Comparison of ENCODE assay signal across 9 cellular contexts in the genomic region with DNA sequence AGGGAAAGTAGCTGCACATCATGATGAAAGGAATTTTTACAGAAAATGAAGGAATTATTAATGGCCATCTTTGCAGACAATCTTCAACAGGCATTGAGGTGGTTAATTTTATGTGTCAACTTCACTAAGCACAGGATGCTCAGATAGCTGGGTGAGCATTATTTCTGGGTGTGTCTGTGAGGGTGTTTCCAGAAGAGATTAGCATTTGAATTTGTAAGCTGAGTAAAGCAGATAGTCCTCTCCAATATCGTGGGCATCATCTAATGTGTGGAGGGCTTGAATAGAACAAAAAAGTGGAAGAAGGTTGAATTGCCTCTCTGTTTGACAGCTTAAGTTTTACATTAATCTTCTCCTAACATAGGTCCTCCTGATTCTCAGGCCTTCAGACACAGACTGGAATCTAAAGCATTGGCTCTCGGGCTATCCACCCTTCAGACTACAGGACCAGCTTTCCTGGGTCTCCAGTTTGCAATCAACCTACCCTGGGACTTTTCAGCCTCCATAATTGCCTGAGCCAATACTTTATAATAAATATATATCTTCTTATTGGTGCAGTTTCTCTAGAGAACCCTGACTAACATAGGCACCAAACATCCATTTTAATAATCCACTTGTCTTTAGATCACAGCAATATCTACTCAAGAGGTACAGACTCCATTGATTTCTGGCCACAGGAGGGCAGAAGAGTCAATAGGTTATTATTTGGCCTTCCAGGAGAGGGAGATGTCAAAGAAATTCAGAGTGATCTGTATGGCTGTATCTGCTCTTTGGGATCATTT. TPM values are rescaled to one million over a fixed set of nuclear protein-coding genes. Genes with fewer than 3 reads are reported as not detected.
A peak's percentile ranks its signal among the peaks of the same experiment; 100 is the strongest.
DNase-seq lines count a peak whose midpoint lies in the region; ATAC-seq and TF ChIP-seq lines count a peak whose summit lies in the region.
"Had no signal": no experiment of that assay in that cellular context is flagged by ENCODE, and none has a peak within 500 bp of the region (broad histone marks: within the 10 kb centered on the region; RNA-seq: fewer than 3 reads in every experiment).

No MANE protein-coding gene starts in this region.

- no TSS peak for BruUV-seq in PC-3 (replicated peaks; lab: Mats Ljungman, UMichigan)

- H3K27ac Mint-ChIP-seq in CD14-positive monocyte (no peak overlapping the region), endothelial cell (ENCODE audit: unreplicated experiment) (no peak overlapping the region)
- H3K27ac Mint-ChIP-seq in naive thymus-derived CD4-positive, alpha-beta T cell, result no peak overlapping the region

- no peak overlapping the region for H3K4me3 ChIP-seq in PC-3 (ENCODE audit: low read length)
- H3K4me3 ChIP-seq in naive thymus-derived CD4-positive, alpha-beta T cell (ENCODE audit: low read length), result no peak overlapping the region
- H3K4me3 ChIP-seq: SK-N-MC had no signal

- H3K9ac ChIP-seq in PC-3 (ENCODE audit: low read length), result no peak overlapping the region

- H3K9me2 ChIP-seq in PC-3 (replicated peaks; ENCODE audit: low read length), result no peaks in the 10 kb centered on the region

- CTCF ChIA-PET in PC-3 (lab: Charles Lee), result interaction anchor here (0.6 to 3.4 kb wide), 2 partner anchors 71 to 133 kb away, joined by 4 to 21 read pairs; no protein-coding TSS in a partner anchor
- CTCF ChIA-PET in naive thymus-derived CD4-positive, alpha-beta T cell (lab: Charles Lee), result interaction anchor here (0.7 to 4.5 kb wide), 7 partner anchors 11 to 133 kb away, joined by 3 to 28 read pairs (median 4); partner anchors contain the start of gene CRPPA

- H4K20me1 ChIP-seq in PC-3 (ENCODE audit: low read length), result no peaks in the 10 kb centered on the region

- ATAC-seq in HG03280 (IDR thresholded peaks at IDR 0.05; ENCODE audit: unreplicated experiment) (peak; percentile 77), PC-3 (peak; percentile 64)
- ATAC-seq in naive thymus-derived CD4-positive, alpha-beta T cell, result peak; percentile 81

- no peaks in the 10 kb centered on the region for H3K36me3 ChIP-seq in PC-3 (ENCODE audit: low read depth, low read length)
- no peaks in the 10 kb centered on the region for H3K36me3 ChIP-seq in naive thymus-derived CD4-positive, alpha-beta T cell (ENCODE audit: control insufficient read depth in 2 of 3, insufficient read depth in 3 of 3, low read length in 3 of 3)

- no peaks in the 10 kb centered on the region for H3K27me3 ChIP-seq in PC-3 (ENCODE audit: low read length)
- no peaks in the 10 kb centered on the region for H3K27me3 ChIP-seq in naive thymus-derived CD4-positive, alpha-beta T cell (ENCODE audit: control insufficient read depth in 2 of 2, insufficient read depth in 2 of 2, low read length in 2 of 2)

- H3K27me3 Mint-ChIP-seq in CD14-positive monocyte (ENCODE audit: low read depth in 3 of 3) (peaks cover 0 to 2% (median 2%) of the 10 kb centered on the region in 3 donors), endothelial cell (ENCODE audit: unreplicated experiment) (no peaks in the 10 kb centered on the region)
- H3K27me3 Mint-ChIP-seq in naive thymus-derived CD4-positive, alpha-beta T cell, result peaks cover 0 to 16% (median 3%) of the 10 kb centered on the region in 5 donors

- H3K36me3 Mint-ChIP-seq in CD14-positive monocyte (no peaks in the 10 kb centered on the region), endothelial cell (ENCODE audit: low read depth, unreplicated experiment) (no peaks in the 10 kb centered on the region)
- H3K36me3 Mint-ChIP-seq in naive thymus-derived CD4-positive, alpha-beta T cell, result no peaks in the 10 kb centered on the region

- H3K79me2 ChIP-seq in PC-3 (ENCODE audit: low read length), result no peaks in the 10 kb centered on the region

- POLR2A ChIA-PET in PC-3 (lab: Charles Lee; ENCODE audit: unreplicated experiment), result no interaction called here
- POLR2A ChIA-PET in naive thymus-derived CD4-positive, alpha-beta T cell (lab: Charles Lee), result interaction anchor here (0.9 to 3.2 kb wide), 2 partner anchors 8 to 11 kb away, joined by 4 to 16 read pairs; partner anchors contain the start of gene CRPPA

- no peak overlapping the region for H3K27ac ChIP-seq in PC-3 (ENCODE audit: low read length)
- no peak overlapping the region for H3K27ac ChIP-seq in naive thymus-derived CD4-positive, alpha-beta T cell (ENCODE audit: low read depth, low read length)
- H3K27ac ChIP-seq: SK-N-MC had no signal

- H3K4me2 ChIP-seq in PC-3 (ENCODE audit: low read length), result no peak overlapping the region

- peaks cover 0 to 4% (median 0%) of the 10 kb centered on the region in 7 donors for H3K9me3 Mint-ChIP-seq in CD14-positive monocyte
- H3K9me3 Mint-ChIP-seq in endothelial cell (ENCODE audit: unreplicated experiment), result no peaks in the 10 kb centered on the region
- H3K9me3 Mint-ChIP-seq in naive thymus-derived CD4-positive, alpha-beta T cell, result no peaks in the 10 kb centered on the region

- H3F3A ChIP-seq in PC-3 (ENCODE audit: low read length, unreplicated experiment), result peaks cover 4% of the 10 kb centered on the region

- peak; percentile 19 for TF ChIP-seq CTCF in CD14-positive monocyte (IDR thresholded peaks at IDR 0.05)
- peak; percentile 14 for TF ChIP-seq CTCF in GM13976 (IDR thresholded peaks at IDR 0.05; ENCODE audit: borderline replicate concordance, control extremely low read depth, extremely low read depth, insufficient read depth, missing control alignments)
- peak; percentile 77 for TF ChIP-seq CTCF in PC-3 (conservative IDR thresholded peaks at IDR 0.05; ENCODE audit: low read depth, low read length)
- no peak for TF ChIP-seq CTCF in endothelial cell (IDR thresholded peaks at IDR 0.05; ENCODE audit: unreplicated experiment)

- H3K9me3 ChIP-seq in PC-3 (ENCODE audit: low read length), result no peaks in the 10 kb centered on the region
- H3K9me3 ChIP-seq in naive thymus-derived CD4-positive, alpha-beta T cell (ENCODE audit: control insufficient read depth in 2 of 3, low read length in 3 of 3), result no peaks in the 10 kb centered on the region

- in situ Hi-C loops in GM13976 (cut with MboI; ENCODE audit: low sequenced_read_pairs, unreplicated experiment), result no loop called here

- H2AFZ ChIP-seq in PC-3 (ENCODE audit: low read length), result no peak overlapping the region

- H3K4me1 ChIP-seq in PC-3 (ENCODE audit: insufficient read depth, low read length), result peaks cover 26% of the 10 kb centered on the region
- H3K4me1 ChIP-seq in naive thymus-derived CD4-positive, alpha-beta T cell (ENCODE audit: control insufficient read depth in 2 of 2, insufficient read depth in 2 of 2, low read length in 2 of 2), result no peaks in the 10 kb centered on the region

- H3K4me3 Mint-ChIP-seq in CD14-positive monocyte (no peak overlapping the region), endothelial cell (ENCODE audit: unreplicated experiment) (no peak overlapping the region)
- H3K4me3 Mint-ChIP-seq in naive thymus-derived CD4-positive, alpha-beta T cell, result no peak overlapping the region

- H3K4me1 Mint-ChIP-seq in CD14-positive monocyte, result peaks cover 9% of the 10 kb centered on the region
- H3K4me1 Mint-ChIP-seq in endothelial cell (ENCODE audit: unreplicated experiment), result no peaks in the 10 kb centered on the region
- peaks cover 0 to 6% (median 0%) of the 10 kb centered on the region in 7 donors for H3K4me1 Mint-ChIP-seq in naive thymus-derived CD4-positive, alpha-beta T cell

- intact Hi-C loops in CD14-positive monocyte (cut with micrococcal nuclease), result no loop called here
- intact Hi-C loops in PC-3 (cut with micrococcal nuclease), result loop anchor here (1.0 kb wide), 2 partner anchors 133 to 318 kb away; no protein-coding TSS in a partner anchor
- intact Hi-C loops in naive thymus-derived CD4-positive, alpha-beta T cell (cut with micrococcal nuclease), result loop anchor here (1.0 to 2.0 kb wide), 3 partner anchors 133 to 487 kb away; no protein-coding TSS in a partner anchor

- DNase-seq in CD14-positive monocyte (ENCODE audit: low spot score), result no peak
- DNase-seq in GM13976 (ENCODE audit: low spot score), result peak; percentile 16
- DNase-seq in PC-3, result peak; percentile 64
- peak; percentile 38 for DNase-seq in endothelial cell (ENCODE audit: low spot score)
- peak in 7 of 9 donors; percentile 20 to 50 (median 31) for DNase-seq in naive thymus-derived CD4-positive, alpha-beta T cell
- no peak for DNase-seq in activated CD4-positive, CD25-positive, alpha-beta regulatory T cell treated with anti-CD3 and anti-CD28 coated beads, Interleukin-2, amount 50 U/mL, for 72 hours
- no peak for DNase-seq in T1000 (lab: John Stamatoyannopoulos, UW)

RNA-seq across cellular contexts. Expression of gene CRPPA, which starts 10.5 kb away (rescaled TPM):
- polyA plus RNA-seq in CD14-positive monocyte, result under 1 TPM; 0.36 to 0.47 TPM
- total RNA-seq in PC-3 (2014; rRNA removed) (0.75 and 1.2 TPM in 2 replicates), endothelial cell (ENCODE audit: unreplicated experiment) (3.2 TPM)
- total RNA-seq in naive thymus-derived CD4-positive, alpha-beta T cell, result 1 to 10 TPM; 1.3 to 2.5 (median 1.3) TPM
- polyA plus RNA-seq in naive thymus-derived CD4-positive, alpha-beta T cell, result under 1 TPM; 0.21 TPM

RNA-seq across cellular contexts. Expression of gene SOSTDC1, which starts 33.7 kb away (rescaled TPM):
- not detected for polyA plus RNA-seq in CD14-positive monocyte
- 0.22 and 0.63 TPM in 2 replicates for total RNA-seq in PC-3 (2014; rRNA removed)
- total RNA-seq in endothelial cell (ENCODE audit: unreplicated experiment), result 0.18 TPM
- total RNA-seq in naive thymus-derived CD4-positive, alpha-beta T cell, result not detected
- polyA plus RNA-seq in naive thymus-derived CD4-positive, alpha-beta T cell, result not detected

Comparison
In these comparisons a context has a peak if more than half of its experiments do, and no peak if none do; other contexts are left out.
1. DNase-seq: peak in GM13976 (single experiment), PC-3 (single experiment), endothelial cell (single experiment) and naive thymus-derived CD4-positive, alpha-beta T cell (7 of 9); none in CD14-positive monocyte (single experiment), activated CD4-positive, CD25-positive, alpha-beta regulatory T cell treated with anti-CD3 and anti-CD28 coated beads, Interleukin-2, amount 50 U/mL, for 72 hours (single experiment) and T1000 (single experiment).
2. intact Hi-C loops: an anchor here in PC-3 (1.0 kb wide) and naive thymus-derived CD4-positive, alpha-beta T cell (1.0 to 2.0 kb wide); none called in CD14-positive monocyte.
3. Peak in every context shown above with its lines, with median percentiles within 50 percentile points of each other: ATAC-seq.